In genomic region chr21:15735409-15735808, GRCh38 we compare ENCODE assay signal across 12 cellular contexts. TPM values are rescaled to one million over a fixed set of nuclear protein-coding genes. Genes with fewer than 3 reads are reported as not detected.
DNase-seq lines count a peak whose midpoint lies in the region; ATAC-seq and TF ChIP-seq lines count a peak whose summit lies in the region.
"Had no signal": no experiment of that assay in that cellular context is flagged by ENCODE, and none has a peak within 500 bp of the region (broad histone marks: within the 10 kb centered on the region; RNA-seq: fewer than 3 reads in every experiment).

No MANE protein-coding gene starts in this region.

- no peak overlapping the region for H3K4me3 Mint-ChIP-seq in MCF 10A (ENCODE audit: unreplicated experiment)
- no peak overlapping the region for H3K4me3 Mint-ChIP-seq in endodermal cell

- H3K4me1 ChIP-seq in mammary epithelial cell (ENCODE audit: insufficient read depth, low read length) = no peaks in the 10 kb centered on the region
- peaks cover 3% of the 10 kb centered on the region for H3K4me1 ChIP-seq in endodermal cell (ENCODE audit: control insufficient read depth, insufficient read depth, low read length)
- H3K4me1 ChIP-seq in subcutaneous abdominal adipose tissue (ENCODE audit: control insufficient read depth in 5 of 5, insufficient read depth in 5 of 5, low read length in 5 of 5) = peaks cover 0 to 53% (median 50%) of the 10 kb centered on the region in 5 donors

- H3K27ac Mint-ChIP-seq in MCF 10A (ENCODE audit: low read depth, unreplicated experiment) = peak overlapping the region; percentile 79
- H3K27ac Mint-ChIP-seq in endodermal cell = peak overlapping the region; percentile 71

- ATAC-seq in GM21619 (IDR thresholded peaks at IDR 0.05; ENCODE audit: unreplicated experiment) (no peak), HG03139 (IDR thresholded peaks at IDR 0.05; ENCODE audit: unreplicated experiment) (no peak)
- ATAC-seq: GM12878 had no signal

- H3K9me3 Mint-ChIP-seq in MCF 10A (ENCODE audit: unreplicated experiment) (no peaks in the 10 kb centered on the region), endodermal cell (peaks cover 11% of the 10 kb centered on the region)

- dilution Hi-C loops in mammary epithelial cell (cut with HindIII; ENCODE audit: low sequenced_read_pairs) = no loop called here

- H3K9ac ChIP-seq in mammary epithelial cell (ENCODE audit: insufficient read depth, low read length) (no peak overlapping the region), endodermal cell (ENCODE audit: extremely low read depth, low read length, poor library complexity, severe bottlenecking) (no peak overlapping the region), subcutaneous abdominal adipose tissue (ENCODE audit: low read length in 5 of 5) (no peak overlapping the region)

- no peaks in the 10 kb centered on the region for H3K27me3 ChIP-seq in mammary epithelial cell (ENCODE audit: insufficient read depth, low read length)
- H3K27me3 ChIP-seq in endodermal cell (ENCODE audit: control insufficient read depth, insufficient read depth, low read length, poor library complexity, severe bottlenecking) = no peaks in the 10 kb centered on the region
- no peaks in the 10 kb centered on the region for H3K27me3 ChIP-seq in subcutaneous abdominal adipose tissue (ENCODE audit: control insufficient read depth in 5 of 5, insufficient read depth in 4 of 5, low read length in 5 of 5)

- intact Hi-C loops in MCF 10A (cut with micrococcal nuclease) = no loop called here
- intact Hi-C loops in mammary epithelial cell (cut with micrococcal nuclease) = no loop called here

- no peaks in the 10 kb centered on the region for H3K36me3 ChIP-seq in mammary epithelial cell (ENCODE audit: insufficient read depth, low read length)
- H3K36me3 ChIP-seq in endodermal cell (ENCODE audit: control insufficient read depth, insufficient read depth, low read length) = no peaks in the 10 kb centered on the region
- H3K36me3 ChIP-seq in subcutaneous abdominal adipose tissue (ENCODE audit: control insufficient read depth in 5 of 5, insufficient read depth in 5 of 5, low read length in 5 of 5) = no peaks in the 10 kb centered on the region

- H3K36me3 Mint-ChIP-seq in MCF 10A (ENCODE audit: insufficient read depth, unreplicated experiment) (peaks cover 6% of the 10 kb centered on the region), endodermal cell (ENCODE audit: low read depth) (peaks cover 14% of the 10 kb centered on the region)

- H3K27me3 Mint-ChIP-seq in MCF 10A (ENCODE audit: insufficient read depth, unreplicated experiment) (no peaks in the 10 kb centered on the region), endodermal cell (ENCODE audit: insufficient read depth) (no peaks in the 10 kb centered on the region)

- DNase-seq in MCF 10A (ENCODE audit: unreplicated experiment) = no peak
- DNase-seq in mammary epithelial cell = no peak
- peak; percentile 2 for DNase-seq in SK-MEL-5 (ENCODE audit: low read depth, low spot score)
- DNase-seq in endodermal cell = no peak
- DNase-seq in NOMO-1 treated with DMSO at 0.1 percent for 48 hours (lab: John Stamatoyannopoulos, UW; ENCODE audit: unreplicated experiment) = no peak
- DNase-seq: activated gamma-delta T cell, NCI-H1092, NCI-H226 had no signal

- BruUV-seq in MCF 10A (replicated peaks; lab: Mats Ljungman, UMichigan) (no TSS peak), mammary epithelial cell (replicated peaks; lab: Mats Ljungman, UMichigan) (no TSS peak)

- CTCF ChIA-PET in MCF 10A (lab: Yijun Ruan, JAX) (interaction anchor here (0.6 to 1.4 kb wide), 3 partner anchors 91 to 1324 kb away, joined by 3 to 4 read pairs (median 3); no protein-coding TSS in a partner anchor), mammary epithelial cell (lab: Charles Lee; ENCODE audit: low non-redundant PET) (no interaction called here)

- H3K9me3 ChIP-seq in mammary epithelial cell (replicated peaks; ENCODE audit: insufficient read depth, low read length) (no peaks in the 10 kb centered on the region), endodermal cell (ENCODE audit: control insufficient read depth, low read length) (peaks cover 12% of the 10 kb centered on the region), subcutaneous abdominal adipose tissue (ENCODE audit: control insufficient read depth in 5 of 5, low read length in 5 of 5) (no peaks in the 10 kb centered on the region)

- in situ Hi-C loops in mammary epithelial cell (cut with MboI; ENCODE audit: low sequenced_read_pairs in 2 of 2) = no loop called here
- in situ Hi-C loops in SK-MEL-5 (cut with HindIII; ENCODE audit: low pct_unique_long_range_greater_than_20kb, low sequenced_read_pairs) = no loop called here

- peaks cover 97% of the 10 kb centered on the region for H3K79me2 ChIP-seq in mammary epithelial cell (ENCODE audit: insufficient read depth, low read length)

- peaks cover 1% of the 10 kb centered on the region for H4K20me1 ChIP-seq in mammary epithelial cell (ENCODE audit: insufficient read depth, low read length)

- H3K27ac ChIP-seq in mammary epithelial cell (ENCODE audit: insufficient read depth, low read depth, low read length) (no peak overlapping the region), endodermal cell (ENCODE audit: low read depth, low read length) (no peak overlapping the region), subcutaneous abdominal adipose tissue (ENCODE audit: low read depth, low read length) (peak overlapping the region; percentile 52)

- H2AFZ ChIP-seq in mammary epithelial cell (ENCODE audit: low read depth, low read length) = no peak overlapping the region

- 100% methylated on average over 2 of the region's 2 CpGs for WGBS in mammary epithelial cell (ENCODE audit: low coverage, missing lambda C conversion rate)
- 93 to 100% methylated on average over 1 to 2 of the region's 2 CpGs for WGBS in endodermal cell (ENCODE audit: insufficient coverage in 1 of 2, insufficient read length in 1 of 2), 2 experiments

- H3K4me2 ChIP-seq in mammary epithelial cell (ENCODE audit: insufficient read depth, low read depth, low read length) = no peak overlapping the region

- H3K4me1 Mint-ChIP-seq in MCF 10A (ENCODE audit: insufficient read depth, unreplicated experiment) = peaks cover 56% of the 10 kb centered on the region
- peaks cover 40% of the 10 kb centered on the region for H3K4me1 Mint-ChIP-seq in endodermal cell

- no peak for TF ChIP-seq CTCF in MCF 10A (IDR thresholded peaks at IDR 0.05; ENCODE audit: unreplicated experiment)
- no peak for TF ChIP-seq CTCF in mammary epithelial cell (conservative IDR thresholded peaks at IDR 0.05 in 1 of 2, IDR thresholded peaks at IDR 0.05 in 1 of 2; ENCODE audit: extremely low read depth in 1 of 2, insufficient read depth in 1 of 2, low read depth in 1 of 2, low read length in 2 of 2)
- TF ChIP-seq CTCF in endodermal cell (conservative IDR thresholded peaks at IDR 0.05) = peak; percentile 52

- H3K4me3 ChIP-seq in mammary epithelial cell (replicated peaks in 1 of 3; ENCODE audit: insufficient read depth in 1 of 3, low read depth in 2 of 3, low read length in 3 of 3) (no peak overlapping the region), endodermal cell (ENCODE audit: low read length) (no peak overlapping the region), subcutaneous abdominal adipose tissue (ENCODE audit: low read depth in 1 of 5, low read length in 5 of 5) (no peak overlapping the region)

- POLR2A ChIA-PET in MCF 10A (lab: Yijun Ruan, JAX) = interaction anchor here (0.6 to 1.6 kb wide), 6 partner anchors 14 to 1254 kb away, joined by 3 to 5 read pairs (median 3); no protein-coding TSS in a partner anchor

RNA-seq across cellular contexts. Expression of gene USP25, which starts 5.6 kb away (rescaled TPM):
- 78.5 and 90.8 TPM in 2 replicates for total RNA-seq in MCF 10A (2022)
- 10 to 100 TPM; 43.0 to 54.2 TPM for total RNA-seq in mammary epithelial cell
- 14.4 TPM for polyA plus RNA-seq in mammary epithelial cell
- polyA minus RNA-seq in mammary epithelial cell = 42.8 TPM
- total RNA-seq in SK-MEL-5 (2014; rRNA removed; shearing (Covaris generic)) = 17.9 and 25.3 TPM in 2 replicates
- polyA plus RNA-seq in SK-MEL-5 (2015; cell fraction: cytosol; rRNA removed) = 9.5 and 15.3 TPM in 2 replicates
- polyA plus RNA-seq in SK-MEL-5 (2015; cell fraction: nucleus; rRNA removed) = 19.1 and 20.2 TPM in 2 replicates
- total RNA-seq in endodermal cell = 10 to 100 TPM; 31.4 to 34.9 TPM
- polyA plus RNA-seq in endodermal cell (2013, experiment 1 of 2) = 23.5 TPM
- polyA plus RNA-seq in endodermal cell (2013, experiment 2 of 2) = 23.4 TPM
